In the genomic region with DNA sequence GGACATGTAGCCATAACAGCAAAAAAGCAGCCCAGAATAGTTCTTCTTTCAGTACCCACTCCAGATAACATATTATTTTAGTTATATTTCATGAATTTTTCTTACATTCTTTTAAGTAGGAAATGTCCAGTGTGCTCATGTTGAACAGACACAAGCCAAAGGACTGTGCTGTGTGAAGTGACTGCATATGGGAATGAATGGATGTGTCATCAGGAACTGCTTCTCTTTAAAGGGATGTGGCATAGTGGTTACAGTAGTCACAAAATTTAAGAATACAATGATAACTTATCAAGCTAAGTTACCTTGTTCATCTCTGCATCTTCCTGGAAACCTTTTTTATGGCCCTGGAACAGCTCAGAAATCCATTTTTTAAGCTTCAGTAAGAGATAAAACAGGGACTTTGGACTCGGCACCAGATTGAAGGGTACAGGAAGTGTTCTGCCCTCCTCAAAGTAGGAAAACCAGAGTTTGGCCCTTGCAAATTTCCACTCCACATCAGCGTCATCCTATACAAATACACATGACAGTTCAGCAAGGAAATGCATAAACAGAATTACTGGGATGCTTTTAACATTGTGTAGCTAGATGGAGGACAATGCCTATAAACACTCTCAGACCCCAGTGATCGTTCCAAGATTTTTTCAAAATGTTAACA, we compare ENCODE assay signal across 21 cellular contexts.
DNase-seq lines count a peak whose midpoint lies in the region; ATAC-seq, FAIRE-seq and TF ChIP-seq lines count a peak whose summit lies in the region.
"Had no signal": no experiment of that assay in that cellular context is flagged by ENCODE, and none has a peak within 500 bp of the region (broad histone marks: within the 10 kb centered on the region; RNA-seq: fewer than 3 reads in every experiment).

No MANE protein-coding gene starts in this region.

- H3K36me3 ChIP-seq in IMR-90 (ENCODE audit: control insufficient read depth, insufficient read depth, low read length) (no peaks in the 10 kb centered on the region), HepG2 (replicated peaks in 1 of 2; ENCODE audit: control insufficient read depth in 1 of 2, insufficient read depth in 2 of 2, low read length in 2 of 2) (no peaks in the 10 kb centered on the region)
- H3K36me3 ChIP-seq: HAP-1, transverse colon had no signal

- H3K9me3 ChIP-seq in IMR-90 (ENCODE audit: control insufficient read depth, insufficient read depth, low read length) (no peaks in the 10 kb centered on the region), HepG2 (ENCODE audit: low read length) (no peaks in the 10 kb centered on the region)
- H3K9me3 ChIP-seq: HAP-1, transverse colon had no signal

- TF ChIP-seq EP300 in HepG2 (IDR thresholded peaks at IDR 0.05; ENCODE audit: low read depth in 2 of 2, low read length in 2 of 2): no peak
- no peak for TF ChIP-seq EP300 in HepG2 (CRISPR knock-in tag; IDR thresholded peaks at IDR 0.05; ENCODE audit: borderline replicate concordance)

- peak overlapping the region; percentile 92 for H2BK120ac ChIP-seq in IMR-90 (ENCODE audit: low read depth, low read length)

- no peak overlapping the region for H3K4me3 Mint-ChIP-seq in activated CD4-positive, alpha-beta T cell treated with anti-CD3 and anti-CD28 coated beads, Interleukin-2, amount 10 ng/mL, durations not matched to agents 7 days and 5 days
- H3K4me3 Mint-ChIP-seq: naive B cell had no signal

- no peak overlapping the region for H2AK9ac ChIP-seq in IMR-90 (replicated peaks; ENCODE audit: low read depth, low read length, poor library complexity)

- H2BK5ac ChIP-seq in IMR-90 (ENCODE audit: low read depth, low read length, poor library complexity, severe bottlenecking): peak overlapping the region; percentile 89

- H3K4me3 ChIP-seq in IMR-90 (ENCODE audit: insufficient read depth, low read depth, low read length): no peak overlapping the region; the same call in 1 of the 2 replicates
- no peak overlapping the region for H3K4me3 ChIP-seq in HepG2 (replicated peaks in 1 of 3; ENCODE audit: insufficient read depth in 1 of 3, low read depth in 2 of 3, low read length in 3 of 3)
- H3K4me3 ChIP-seq: HAP-1, SK-N-MC, transverse colon had no signal

- H4K8ac ChIP-seq in IMR-90 (ENCODE audit: low read depth in 2 of 2, low read length in 2 of 2): peak overlapping the region; percentile 56 to 89

- FAIRE-seq in HepG2 (lab: Jason Lieb, UNC): no peak
- FAIRE-seq: G401.6 had no signal

- H4K20me1 ChIP-seq in IMR-90 (ENCODE audit: insufficient read depth, low read length) (no peaks in the 10 kb centered on the region), HepG2 (ENCODE audit: insufficient read depth, low read length) (no peaks in the 10 kb centered on the region)

- intact Hi-C loops in IMR-90 (cut with micrococcal nuclease) (loop anchor here (5.0 kb wide), 1 partner anchor 111 kb away; a partner anchor contains a TSS), HepG2 (cut with micrococcal nuclease; ENCODE audit: unreplicated experiment) (no loop called here)

- POLR2A ChIA-PET in IMR-90 (lab: Charles Lee; ENCODE audit: unreplicated experiment) (no interaction called here), HepG2 (lab: Yijun Ruan, JAX) (no interaction called here)
- POLR2A ChIA-PET in activated CD4-positive, alpha-beta T cell treated with anti-CD3 and anti-CD28 coated beads, Interleukin-2, amount 10 ng/mL, durations not matched to agents 7 days and 5 days (lab: Charles Lee): no interaction called here

- no peaks in the 10 kb centered on the region for H3K79me2 ChIP-seq in HepG2 (ENCODE audit: insufficient read depth, low read length)

- no peak for TF ChIP-seq CTCF in IMR-90 (conservative IDR thresholded peaks at IDR 0.05; ENCODE audit: low read depth, low read length)
- no peak for TF ChIP-seq CTCF in HepG2 (CRISPR knock-in tag; IDR thresholded peaks at IDR 0.05)

- H3K36me3 Mint-ChIP-seq in activated CD4-positive, alpha-beta T cell treated with anti-CD3 and anti-CD28 coated beads, Interleukin-2, amount 10 ng/mL, durations not matched to agents 7 days and 5 days (ENCODE audit: low read depth): no peaks in the 10 kb centered on the region
- H3K36me3 Mint-ChIP-seq: naive B cell had no signal

- ATAC-seq in IMR-90 (ENCODE audit: low read depth) (peak; percentile 79), HepG2 (no peak)
- ATAC-seq: left lobe of liver had no signal

- peak overlapping the region; percentile 84 for H3K56ac ChIP-seq in IMR-90 (ENCODE audit: extremely low read depth, insufficient read depth, low read length)

- H3K14ac ChIP-seq in IMR-90 (replicated peaks; ENCODE audit: low read depth, low read length): peak overlapping the region; percentile 73; the same call in 1 of the 2 replicates

- TF ChIP-seq RAD21 in IMR-90 (IDR thresholded peaks at IDR 0.05; ENCODE audit: low read length): no peak
- TF ChIP-seq RAD21 in HepG2 (CRISPR knock-in tag; IDR thresholded peaks at IDR 0.05): no peak

- H2BK20ac ChIP-seq in IMR-90 (ENCODE audit: low read depth, low read length): peak overlapping the region; percentile 88

- H3K9ac ChIP-seq in IMR-90 (ENCODE audit: low read depth, low read length): peak overlapping the region; percentile 18; the same call in 1 of the 2 replicates
- no peak overlapping the region for H3K9ac ChIP-seq in HepG2 (ENCODE audit: insufficient read depth, low read depth, low read length)

- 0 out of 2 replicates have a peak overlapping the region, but pooled peaks have one; percentile 44 for H2AK5ac ChIP-seq in IMR-90 (ENCODE audit: low read depth, low read length)

- peak overlapping the region; percentile 79; the same call in 1 of the 2 replicates for H3K18ac ChIP-seq in IMR-90 (ENCODE audit: low read depth, low read length)

- no peaks in the 10 kb centered on the region for H3K79me1 ChIP-seq in IMR-90 (ENCODE audit: low read depth in 1 of 2, low read length in 2 of 2)

- no peak overlapping the region for H3K27ac Mint-ChIP-seq in activated CD4-positive, alpha-beta T cell treated with anti-CD3 and anti-CD28 coated beads, Interleukin-2, amount 10 ng/mL, durations not matched to agents 7 days and 5 days

- H4K5ac ChIP-seq in IMR-90 (ENCODE audit: low read depth, low read length): peak overlapping the region; percentile 79

- TF ChIP-seq POLR2A in IMR-90 (IDR thresholded peaks at IDR 0.05; ENCODE audit: low read depth, low read length) (no peak), HepG2 (IDR thresholded peaks at IDR 0.05; ENCODE audit: insufficient read depth in 1 of 2, low read depth in 2 of 2, low read length in 2 of 2) (no peak)

- CTCF ChIA-PET in IMR-90 (lab: Yijun Ruan, JAX): interaction anchor here (0.7 kb wide), 1 partner anchor 178 kb away, joined by 4 read pairs; no protein-coding TSS in a partner anchor
- CTCF ChIA-PET in HepG2 (lab: Yijun Ruan, JAX; ENCODE audit: low intra/inter-chr PET ratio, low total read pairs): no interaction called here
- CTCF ChIA-PET in activated CD4-positive, alpha-beta T cell treated with anti-CD3 and anti-CD28 coated beads, Interleukin-2, amount 10 ng/mL, durations not matched to agents 7 days and 5 days (lab: Charles Lee): no interaction called here

- H2AFZ ChIP-seq in IMR-90 (replicated peaks; ENCODE audit: low read length, poor library complexity): no peak overlapping the region
- no peak overlapping the region for H2AFZ ChIP-seq in HepG2 (ENCODE audit: low read length)

- no CpG with 5 or more reads among the region's 3 CpGs for WGBS in IMR-90 (ENCODE audit: extremely low coverage in 2 of 2, insufficient read length in 1 of 2), 2 experiments
- WGBS in HepG2 (ENCODE audit: low lambda C conversion rate): 0% methylated on average over 3 of the region's 3 CpGs

- dilution Hi-C loops in IMR-90 (cut with HindIII; ENCODE audit: low sequenced_read_pairs, unreplicated experiment): no loop called here

- BruUV-seq in IMR-90 (replicated peaks; lab: Mats Ljungman, UMichigan) (TSS peak; percentile 55), HepG2 (replicated peaks; lab: Mats Ljungman, UMichigan) (no TSS peak)

- peak overlapping the region; percentile 70; the same call in 1 of the 2 replicates for H3K23ac ChIP-seq in IMR-90 (ENCODE audit: low read depth, low read length)

- H3K27me3 ChIP-seq in IMR-90 (ENCODE audit: control insufficient read depth, insufficient read depth, low read length) (no peaks in the 10 kb centered on the region), HepG2 (ENCODE audit: control insufficient read depth in 1 of 2, insufficient read depth in 2 of 2, low read length in 2 of 2) (no peaks in the 10 kb centered on the region)
- H3K27me3 ChIP-seq: transverse colon had no signal

- peak overlapping the region; percentile 81 for H4K91ac ChIP-seq in IMR-90 (ENCODE audit: insufficient read depth, low read depth, low read length)

- H3K4me1 ChIP-seq in IMR-90 (ENCODE audit: control insufficient read depth, insufficient read depth, low read length) (peaks cover 8% of the 10 kb centered on the region), HepG2 (ENCODE audit: insufficient read depth, low read length) (peaks cover 16% of the 10 kb centered on the region)
- H3K4me1 ChIP-seq: HAP-1 had no signal

- H3K4me2 ChIP-seq in IMR-90 (ENCODE audit: low read depth, low read length) (peak overlapping the region; percentile 68; the same call in 1 of the 2 replicates), HepG2 (ENCODE audit: low read depth, low read length) (no peak overlapping the region)

- no peaks in the 10 kb centered on the region for H3K9me3 Mint-ChIP-seq in activated CD4-positive, alpha-beta T cell treated with anti-CD3 and anti-CD28 coated beads, Interleukin-2, amount 10 ng/mL, durations not matched to agents 7 days and 5 days

- no peaks in the 10 kb centered on the region for H3K4me1 Mint-ChIP-seq in activated CD4-positive, alpha-beta T cell treated with anti-CD3 and anti-CD28 coated beads, Interleukin-2, amount 10 ng/mL, durations not matched to agents 7 days and 5 days
- H3K4me1 Mint-ChIP-seq: naive B cell had no signal

- in situ Hi-C loops in IMR-90 (cut with MboI; ENCODE audit: low sequenced_read_pairs): no loop called here
- in situ Hi-C loops in HepG2 (cut with HindIII; ENCODE audit: extremely low pct_ligation_motif_present, low pct_unique_long_range_greater_than_20kb): no loop called here

- H3K27ac ChIP-seq in IMR-90 (ENCODE audit: insufficient read depth, low read length) (peak overlapping the region; percentile 60), HepG2 (ENCODE audit: extremely low read length, insufficient read depth, low read length) (no peak overlapping the region)
- H3K27ac ChIP-seq: SK-N-MC, transverse colon had no signal

- H2BK15ac ChIP-seq in IMR-90 (ENCODE audit: low read depth, low read length): peak overlapping the region; percentile 61; the same call in 1 of the 3 replicates

- H3K4ac ChIP-seq in IMR-90 (ENCODE audit: low read depth, low read length): peak overlapping the region; percentile 94

- H3K9me1 ChIP-seq in IMR-90 (ENCODE audit: insufficient read depth, low read length): 0 out of 2 replicates have a peak, but pooled peaks cover 2% of the 10 kb centered on the region

- DNase-seq in AG08395 (ENCODE audit: low spot score): peak; percentile 34
- peak; percentile 75 for DNase-seq in IMR-90
- peak; percentile 20 to 31 for DNase-seq in dermis microvascular lymphatic vessel endothelial cell (ENCODE audit: low read depth in 2 of 2)
- DNase-seq in HepG2 (ENCODE audit: low spot score): peak; percentile 25
- DNase-seq in activated CD4-positive, alpha-beta T cell treated with anti-CD3 and anti-CD28 coated beads, Interleukin-2, amount 10 ng/mL, durations not matched to agents 7 days and 5 days: no peak
- no peak for DNase-seq in NOMO-1 treated with DMSO at 0.1 percent for 48 hours (lab: John Stamatoyannopoulos, UW; ENCODE audit: unreplicated experiment)
- no peak for DNase-seq in activated CD4-positive, alpha-beta T cell treated with anti-CD3 and anti-CD28 coated beads, Interleukin-2, amount 50 U/mL, for 48 hours
- DNase-seq in medulla oblongata (ENCODE audit: extremely low spot score): no peak
- DNase-seq: activated CD4-positive, alpha-beta T cell treated with anti-CD3 and anti-CD28 coated beads for 4 hours; activated CD8-positive, alpha-beta memory T cell treated with anti-CD3 and anti-CD28 coated beads, Interleukin-2, amount 50 U/mL, for 48 hours; activated naive CD4-positive, alpha-beta T cell; dermis blood vessel endothelial cell; naive B cell; NCI-H2081 treated with DMSO at 0.1 percent for 48 hours; NCI-H526; stimulated activated naive CD4-positive, alpha-beta T cell; transverse colon had no signal

- H3K27me3 Mint-ChIP-seq in activated CD4-positive, alpha-beta T cell treated with anti-CD3 and anti-CD28 coated beads, Interleukin-2, amount 10 ng/mL, durations not matched to agents 7 days and 5 days: no peaks in the 10 kb centered on the region

Comparison
In these comparisons a context has a peak if more than half of its experiments do, and no peak if none do; other contexts are left out.
1. DNase-seq: peak in AG08395 (single experiment), IMR-90 (single experiment), dermis microvascular lymphatic vessel endothelial cell (2 of 2) and HepG2 (single experiment); none in activated CD4-positive, alpha-beta T cell treated with anti-CD3 and anti-CD28 coated beads, Interleukin-2, amount 10 ng/mL, durations not matched to agents 7 days and 5 days (single experiment), NOMO-1 treated with DMSO at 0.1 percent for 48 hours (single experiment), activated CD4-positive, alpha-beta T cell treated with anti-CD3 and anti-CD28 coated beads, Interleukin-2, amount 50 U/mL, for 48 hours (0 of 2) and medulla oblongata (single experiment).